9 cellular contexts compared by ENCODE assay signal in genomic region chr2:87077028-87077446, GRCh38. TPM values are rescaled to one million over a fixed set of nuclear protein-coding genes. Genes with fewer than 3 reads are reported as not detected.
DNase-seq lines count a peak whose midpoint lies in the region; ATAC-seq and TF ChIP-seq lines count a peak whose summit lies in the region.
"Not testable (repeated sequence)": the region's sequence is repeated elsewhere in the genome, so short reads cannot be mapped to it uniquely, and the experiment has no call there.
"Had no signal": no experiment of that assay in that cellular context is flagged by ENCODE, and none has a peak within 500 bp of the region (broad histone marks: within the 10 kb centered on the region; RNA-seq: fewer than 3 reads in every experiment).

No MANE protein-coding gene starts in this region.

- TSS peak; percentile 93 for BruUV-seq in Caco-2 (replicated peaks; lab: Mats Ljungman, UMichigan)
- TSS peak; percentile 99 for BruUV-seq in PC-3 (replicated peaks; lab: Mats Ljungman, UMichigan)

- not testable (repeated sequence) for H3K9me2 ChIP-seq in PC-3 (replicated peaks; ENCODE audit: low read length)

- H3K4me3 ChIP-seq in Caco-2 (ENCODE audit: low read depth, low read length) (peak overlapping the region; percentile 62), PC-3 (ENCODE audit: low read length) (peak overlapping the region; percentile 69), ectodermal cell (ENCODE audit: insufficient read depth, low read depth, low read length) (peak overlapping the region; percentile 46), ovary (peak overlapping the region; percentile 79), suprapubic skin (peak overlapping the region; percentile 71)

- H3K4me3 Mint-ChIP-seq in Caco-2 (ENCODE audit: unreplicated experiment) (peak overlapping the region; percentile 82), immature natural killer cell (peak overlapping the region; percentile 89 to 92 (median 92))
- peak overlapping the region; percentile 90 to 94 for H3K4me3 Mint-ChIP-seq in activated T-cell treated with anti-CD3 and anti-CD28 coated beads, Interleukin-2, amount 50 U/mL, for 72 hours

- H3K9me3 ChIP-seq in Caco-2; PC-3 (ENCODE audit: low read length); ectodermal cell (ENCODE audit: control insufficient read depth, low read length); ovary; suprapubic skin: not testable (repeated sequence)

- not testable (repeated sequence) for H3K4me1 ChIP-seq in Caco-2; PC-3 (ENCODE audit: insufficient read depth, low read length); ectodermal cell (ENCODE audit: control insufficient read depth, insufficient read depth, low read length); ovary (ENCODE audit: insufficient read depth); suprapubic skin

- H3K27ac Mint-ChIP-seq in Caco-2 (ENCODE audit: unreplicated experiment) (peak overlapping the region; percentile 92), immature natural killer cell (peak overlapping the region; percentile 89 to 95 (median 93))
- H3K27ac Mint-ChIP-seq in activated T-cell treated with anti-CD3 and anti-CD28 coated beads, Interleukin-2, amount 50 U/mL, for 72 hours: peak overlapping the region; percentile 96

- not testable (repeated sequence) for H3K27me3 Mint-ChIP-seq in Caco-2 (ENCODE audit: insufficient read depth, unreplicated experiment); activated T-cell treated with anti-CD3 and anti-CD28 coated beads, Interleukin-2, amount 50 U/mL, for 72 hours (ENCODE audit: low read depth); immature natural killer cell (ENCODE audit: low read depth in 3 of 3)

- H3K9me3 Mint-ChIP-seq in Caco-2 (ENCODE audit: unreplicated experiment); activated T-cell treated with anti-CD3 and anti-CD28 coated beads, Interleukin-2, amount 50 U/mL, for 72 hours; immature natural killer cell: not testable (repeated sequence)

- POLR2A ChIA-PET in Caco-2 (lab: Charles Lee); PC-3 (lab: Charles Lee; ENCODE audit: unreplicated experiment): not testable (repeated sequence)

- CTCF ChIA-PET in Caco-2 (lab: Charles Lee); PC-3 (lab: Charles Lee): not testable (repeated sequence)

- TF ChIP-seq EP300 in ovary (IDR thresholded peaks at IDR 0.05); suprapubic skin (IDR thresholded peaks at IDR 0.05): not testable (repeated sequence)

- not testable (repeated sequence) for H3K36me3 ChIP-seq in Caco-2 (ENCODE audit: control insufficient read depth, insufficient read depth, low read length); PC-3 (ENCODE audit: low read depth, low read length); ectodermal cell (ENCODE audit: control insufficient read depth, insufficient read depth, low read length); ovary; suprapubic skin

- H3K27ac ChIP-seq in PC-3 (ENCODE audit: low read length); ectodermal cell (ENCODE audit: insufficient read depth, low read depth, low read length, poor library complexity, severe bottlenecking): not testable (repeated sequence)
- H3K27ac ChIP-seq in ovary (peak overlapping the region; percentile 16 to 91), suprapubic skin (peak overlapping the region; percentile 97)

- H2AFZ ChIP-seq in PC-3 (ENCODE audit: low read length): peak overlapping the region; percentile 89

- ATAC-seq in HG02571 (IDR thresholded peaks at IDR 0.05; ENCODE audit: unreplicated experiment): peak; percentile 8
- ATAC-seq in PC-3: peak; percentile 9
- ATAC-seq in activated T-cell treated with anti-CD3 and anti-CD28 coated beads, Interleukin-2, amount 50 U/mL, for 72 hours (replicated peaks in 1 of 2): peak in 1 of 2 donors; percentile 17

- peak overlapping the region; percentile 75 for H3K4me2 ChIP-seq in PC-3 (ENCODE audit: low read length)

- not testable (repeated sequence) for H3K4me1 Mint-ChIP-seq in Caco-2 (ENCODE audit: low read depth, unreplicated experiment); activated T-cell treated with anti-CD3 and anti-CD28 coated beads, Interleukin-2, amount 50 U/mL, for 72 hours (ENCODE audit: low read depth)
- H3K4me1 Mint-ChIP-seq in immature natural killer cell: peaks cover 5 to 12% of the 10 kb centered on the region in 2 donors

- not testable (repeated sequence) for H3F3A ChIP-seq in PC-3 (ENCODE audit: low read length, unreplicated experiment)

- 0% methylated on average over 3 of the region's 34 CpGs for WGBS in ectodermal cell, 2 experiments
- 0 to 2% (median 1%) methylated on average over 3 to 10 of the region's 34 CpGs for WGBS in ovary, 3 donors
- WGBS in suprapubic skin: no CpG with 5 or more reads among the region's 34 CpGs

- peaks cover 12% of the 10 kb centered on the region for H3K79me2 ChIP-seq in PC-3 (ENCODE audit: low read length)

- H4K20me1 ChIP-seq in PC-3 (ENCODE audit: low read length): not testable (repeated sequence)

- H3K36me3 Mint-ChIP-seq in Caco-2 (ENCODE audit: insufficient read depth, unreplicated experiment); activated T-cell treated with anti-CD3 and anti-CD28 coated beads, Interleukin-2, amount 50 U/mL, for 72 hours (ENCODE audit: insufficient read depth in 2 of 2); immature natural killer cell: not testable (repeated sequence)

- not testable (repeated sequence) for H3K27me3 ChIP-seq in Caco-2 (replicated peaks; ENCODE audit: control insufficient read depth, insufficient read depth, low read length); PC-3 (ENCODE audit: low read length); ectodermal cell (ENCODE audit: control insufficient read depth, insufficient read depth, low read length, poor library complexity, severe bottlenecking); ovary; suprapubic skin

- TF ChIP-seq POLR2A in ovary (IDR thresholded peaks at IDR 0.05); suprapubic skin (IDR thresholded peaks at IDR 0.05): not testable (repeated sequence)

- H3K9ac ChIP-seq in PC-3 (ENCODE audit: low read length): peak overlapping the region; percentile 64

- intact Hi-C loops in Caco-2 (cut with micrococcal nuclease; ENCODE audit: unreplicated experiment); PC-3 (cut with micrococcal nuclease); ovary (cut with DNase I): not testable (repeated sequence)

- not testable (repeated sequence) for TF ChIP-seq CTCF in Caco-2 (IDR thresholded peaks at IDR 0.05; ENCODE audit: insufficient read depth in 1 of 2, low read depth in 1 of 2, low read length in 1 of 2, severe bottlenecking in 1 of 2, unreplicated experiment in 1 of 2); PC-3 (conservative IDR thresholded peaks at IDR 0.05; ENCODE audit: low read depth, low read length); ovary (IDR thresholded peaks at IDR 0.05); suprapubic skin (IDR thresholded peaks at IDR 0.05)

- DNase-seq in Caco-2 (peak in 1 of 2 experiments; percentile 45), ovary (peak; percentile 51 to 75 (median 72)), suprapubic skin (ENCODE audit: low spot score in 2 of 2) (peak; percentile 81 to 86)
- DNase-seq in PC-3, immature natural killer cell: not testable (repeated sequence)
- peak in 1 of 2 donors; percentile 10 for DNase-seq in activated T-cell treated with anti-CD3 and anti-CD28 coated beads, Interleukin-2, amount 50 U/mL, for 72 hours

RNA-seq across cellular contexts. Expression of gene PLGLB1, which starts 55.4 kb away (rescaled TPM):
- 1.3 TPM in 1 of 2 replicates, not detected in the other for total RNA-seq in Caco-2 (2022)
- 0.62 and 2.9 TPM in 2 replicates for total RNA-seq in PC-3 (2014; rRNA removed)
- 1 to 10 TPM; 4.4 to 5.7 TPM for total RNA-seq in activated T-cell treated with anti-CD3 and anti-CD28 coated beads, Interleukin-2, amount 50 U/mL, for 72 hours
- polyA plus RNA-seq in ectodermal cell (2013, experiment 1 of 4): 2.1 TPM
- polyA plus RNA-seq in ectodermal cell (2013, experiment 2 of 4): 2.3 TPM
- polyA plus RNA-seq in ectodermal cell (2013, experiment 3 of 4): 1.4 TPM
- polyA plus RNA-seq in ectodermal cell (2013, experiment 4 of 4): 1.3 TPM
- under 1 TPM in 2 of 3 donors, not detected in 1; 0.52 to 0.67 TPM for polyA plus RNA-seq in immature natural killer cell
- total RNA-seq in ovary: 1 to 10 TPM; 1.6 to 4.4 (median 2.4) TPM
- polyA plus RNA-seq in ovary: 1 to 10 TPM; 1.3 to 2.7 TPM
- total RNA-seq in suprapubic skin: 10 to 100 TPM in 1 of 4 donors, 1 to 10 TPM in 2, not detected in 1; 1.6 to 20.7 (median 6.7) TPM
- total RNA-seq: mesenteric fat pad had no signal
